In genomic region chr13:87093399-87093798, GRCh38 we compare ENCODE assay signal across 19 cellular contexts.
DNase-seq lines count a peak whose midpoint lies in the region; ATAC-seq, FAIRE-seq and TF ChIP-seq lines count a peak whose summit lies in the region.
"Had no signal": no experiment of that assay in that cellular context is flagged by ENCODE, and none has a peak within 500 bp of the region (broad histone marks: within the 10 kb centered on the region; RNA-seq: fewer than 3 reads in every experiment).

No MANE protein-coding gene starts in this region.

- H4K20me1 ChIP-seq in Karpas-422 (ENCODE audit: insufficient read depth, low read depth, low read length) (no peaks in the 10 kb centered on the region), astrocyte (ENCODE audit: insufficient read depth, low read length) (no peaks in the 10 kb centered on the region), neural progenitor cell (ENCODE audit: low read depth) (no peaks in the 10 kb centered on the region)
- H4K20me1 ChIP-seq: BLaER1 had no signal

- H3K4me3 ChIP-seq in Karpas-422 (ENCODE audit: low read length) (no peak overlapping the region), astrocyte (ENCODE audit: insufficient read depth, low read depth, low read length) (no peak overlapping the region), neural progenitor cell (no peak overlapping the region), lower leg skin (ENCODE audit: low read depth, poor library complexity, severe bottlenecking) (no peak overlapping the region)
- H3K4me3 ChIP-seq: BLaER1, GM12878, K562 had no signal

- H3K4me1 ChIP-seq in Karpas-422 (ENCODE audit: low read length) (peaks cover 16% of the 10 kb centered on the region), astrocyte (ENCODE audit: insufficient read depth, low read length) (peaks cover 10% of the 10 kb centered on the region), neural progenitor cell (peaks cover 20% of the 10 kb centered on the region)
- H3K4me1 ChIP-seq: BLaER1, Caco-2 had no signal

- H2AFZ ChIP-seq in Karpas-422 (ENCODE audit: low read length), result peak overlapping the region; percentile 60; the same call in 1 of the 2 replicates
- H2AFZ ChIP-seq in astrocyte (ENCODE audit: low read depth, low read length), result no peak overlapping the region
- H2AFZ ChIP-seq in neural progenitor cell (replicated peaks), result peak overlapping the region; percentile 5

- WGBS in lower leg skin, 2 donors, result 79 to 83% methylated on average over 2 of the region's 2 CpGs

- H3K9me3 Mint-ChIP-seq in astrocyte (ENCODE audit: unreplicated experiment) (no peaks in the 10 kb centered on the region), neural progenitor cell (no peaks in the 10 kb centered on the region)
- H3K9me3 Mint-ChIP-seq: H9 had no signal

- no peak for ATAC-seq in HG02642 (IDR thresholded peaks at IDR 0.05; ENCODE audit: poor library complexity, unreplicated experiment)
- ATAC-seq: GM12878, K562 had no signal

- H3K9ac ChIP-seq in Karpas-422 (ENCODE audit: low read length) (no peak overlapping the region), astrocyte (ENCODE audit: low read length) (no peak overlapping the region), neural progenitor cell (no peak overlapping the region)
- H3K9ac ChIP-seq: BLaER1 had no signal

- H3K27me3 ChIP-seq in Karpas-422 (ENCODE audit: low read length) (no peaks in the 10 kb centered on the region), astrocyte (ENCODE audit: insufficient read depth, low read length) (no peaks in the 10 kb centered on the region), neural progenitor cell (no peaks in the 10 kb centered on the region)
- H3K27me3 ChIP-seq: BLaER1 had no signal

- TF ChIP-seq CTCF in astrocyte (IDR thresholded peaks at IDR 0.05; ENCODE audit: insufficient read depth, low read depth, low read length) (no peak), neural progenitor cell (IDR thresholded peaks at IDR 0.05) (no peak), lower leg skin (IDR thresholded peaks at IDR 0.05) (no peak), GM10266 (IDR thresholded peaks at IDR 0.05; ENCODE audit: control insufficient read depth, insufficient read depth, low read depth, missing control alignments) (no peak)

- intact Hi-C loops in lower leg skin (cut with DNase I; ENCODE audit: low total_unique reads), result no loop called here

- no peak for TF ChIP-seq POLR2A in lower leg skin (IDR thresholded peaks at IDR 0.05)

- H3K27me3 Mint-ChIP-seq in astrocyte (ENCODE audit: low read depth, unreplicated experiment) (no peaks in the 10 kb centered on the region), neural progenitor cell (ENCODE audit: insufficient read depth, low read depth) (no peaks in the 10 kb centered on the region)
- H3K27me3 Mint-ChIP-seq: CD8-positive, alpha-beta memory T cell had no signal

- H3K27ac ChIP-seq in Karpas-422 (ENCODE audit: low read length) (no peak overlapping the region), astrocyte (ENCODE audit: low read depth, low read length) (no peak overlapping the region), neural progenitor cell (no peak overlapping the region)
- H3K27ac ChIP-seq: BLaER1, HL-60 had no signal

- no peaks in the 10 kb centered on the region for H3K36me3 ChIP-seq in Karpas-422 (ENCODE audit: insufficient read depth, low read length)
- H3K36me3 ChIP-seq in astrocyte (ENCODE audit: insufficient read depth, low read length), result no peaks in the 10 kb centered on the region
- H3K36me3 ChIP-seq in neural progenitor cell, result no peaks in the 10 kb centered on the region
- H3K36me3 ChIP-seq: BLaER1 had no signal

- no peaks in the 10 kb centered on the region for H3K36me3 Mint-ChIP-seq in astrocyte (ENCODE audit: low read depth, unreplicated experiment)
- H3K36me3 Mint-ChIP-seq in neural progenitor cell, result no peaks in the 10 kb centered on the region
- H3K36me3 Mint-ChIP-seq: CD8-positive, alpha-beta memory T cell had no signal

- H3K4me1 Mint-ChIP-seq in astrocyte (ENCODE audit: low read depth, unreplicated experiment), result peaks cover 5% of the 10 kb centered on the region
- peaks cover 6% of the 10 kb centered on the region for H3K4me1 Mint-ChIP-seq in neural progenitor cell
- H3K4me1 Mint-ChIP-seq: CD8-positive, alpha-beta memory T cell had no signal

- H3F3A ChIP-seq in neural progenitor cell (ENCODE audit: low read depth), result peaks cover 3% of the 10 kb centered on the region

- DNase-seq in ELR (ENCODE audit: low read depth) (peak; percentile 82), Karpas-422 (no peak), astrocyte (ENCODE audit: low read depth) (peak; percentile 8), neural progenitor cell (ENCODE audit: low spot score) (no peak), lower leg skin (ENCODE audit: low spot score in 2 of 2) (no peak), GM10266 (ENCODE audit: extremely low spot score) (no peak)
- DNase-seq: 8988T; AML-193; Caco-2; CD8-positive, alpha-beta memory T cell; DMS53; GOT3; H9 had no signal

- no peaks in the 10 kb centered on the region for H3K9me2 ChIP-seq in Karpas-422 (replicated peaks; ENCODE audit: insufficient read depth, low read length)

- no peak overlapping the region for H3K4me2 ChIP-seq in Karpas-422 (ENCODE audit: low read depth, low read length, poor library complexity, severe bottlenecking)
- no peak overlapping the region for H3K4me2 ChIP-seq in astrocyte (ENCODE audit: low read length)
- H3K4me2 ChIP-seq in neural progenitor cell, result no peak overlapping the region
- H3K4me2 ChIP-seq: BLaER1 had no signal

- H3K79me2 ChIP-seq in Karpas-422 (ENCODE audit: low read length), result no peaks in the 10 kb centered on the region
- H3K79me2 ChIP-seq in astrocyte (ENCODE audit: insufficient read depth, low read length), result no peaks in the 10 kb centered on the region
- no peaks in the 10 kb centered on the region for H3K79me2 ChIP-seq in neural progenitor cell (ENCODE audit: low read depth)

- no peak overlapping the region for H3K27ac Mint-ChIP-seq in astrocyte (ENCODE audit: unreplicated experiment)
- no peak overlapping the region for H3K27ac Mint-ChIP-seq in neural progenitor cell
- H3K27ac Mint-ChIP-seq: CD8-positive, alpha-beta memory T cell; H9 had no signal

- H3K9me3 ChIP-seq in Karpas-422 (ENCODE audit: low read length), result no peaks in the 10 kb centered on the region; the same call in 1 of the 2 replicates
- no peaks in the 10 kb centered on the region for H3K9me3 ChIP-seq in astrocyte (ENCODE audit: insufficient read depth, low read depth, low read length)
- no peaks in the 10 kb centered on the region for H3K9me3 ChIP-seq in neural progenitor cell (ENCODE audit: low read depth)
- H3K9me3 ChIP-seq: BLaER1, Caco-2 had no signal

- FAIRE-seq in astrocyte (lab: Jason Lieb, UNC), result no peak
- FAIRE-seq: GM12878, GM18507, K562 had no signal

- H3K4me3 Mint-ChIP-seq in astrocyte (ENCODE audit: unreplicated experiment) (no peak overlapping the region), neural progenitor cell (no peak overlapping the region)
- H3K4me3 Mint-ChIP-seq: CD8-positive, alpha-beta memory T cell; H9 had no signal

Comparison
In these comparisons a context has a peak if more than half of its experiments do, and no peak if none do; other contexts are left out.
1. DNase-seq: peak in ELR (single experiment) and astrocyte (single experiment); none in Karpas-422 (single experiment), neural progenitor cell (single experiment), lower leg skin (0 of 2) and GM10266 (single experiment).